ENCODE assay signal across 7 cellular contexts in the genomic region with DNA sequence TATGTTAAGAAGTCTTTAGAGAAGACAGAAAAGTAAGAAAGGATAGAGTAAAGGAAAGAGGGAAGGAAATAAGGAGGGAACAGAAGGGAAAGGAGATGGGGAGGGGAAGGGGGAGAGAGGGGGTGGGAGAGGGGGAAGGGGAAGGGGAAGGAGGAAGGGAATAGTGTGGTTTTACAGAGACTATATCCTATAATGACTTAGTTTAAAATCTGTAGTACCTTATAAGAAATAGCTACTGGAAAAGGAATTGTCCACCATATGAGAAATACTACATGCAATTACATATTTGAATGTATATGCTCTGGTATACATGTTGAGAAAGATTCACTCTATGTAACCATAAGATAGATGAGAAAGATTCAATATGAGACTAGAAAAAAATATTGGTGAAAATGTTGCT.
"Had no signal": no experiment of that assay in that cellular context is flagged by ENCODE, and none has a peak within 500 bp of the region (broad histone marks: within the 10 kb centered on the region; RNA-seq: fewer than 3 reads in every experiment).

No MANE protein-coding gene starts in this region.

- ATAC-seq: GM12878 had no signal

- FAIRE-seq: G401.6, GM12878, GM12892, GM18507, GM19239 had no signal

- DNase-seq: GDM1, GF-D8 had no signal

- H3K4me3 ChIP-seq: GM12878 had no signal
